Comparison of ENCODE assay signal across 9 cellular contexts in genomic region chr9:101465330-101465915, GRCh38. TPM values are rescaled to one million over a fixed set of nuclear protein-coding genes. Genes with fewer than 3 reads are reported as not detected.
DNase-seq lines count a peak whose midpoint lies in the region; ATAC-seq, FAIRE-seq and TF ChIP-seq lines count a peak whose summit lies in the region.
"Had no signal": no experiment of that assay in that cellular context is flagged by ENCODE, and none has a peak within 500 bp of the region (broad histone marks: within the 10 kb centered on the region; RNA-seq: fewer than 3 reads in every experiment).

No MANE protein-coding gene starts in this region.

- no TSS peak for BruUV-seq in endothelial cell of umbilical vein (replicated peaks; lab: Mats Ljungman, UMichigan)

- CTCF ChIA-PET in endothelial cell of umbilical vein (lab: Charles Lee), result interaction anchor here (1.1 to 1.6 kb wide), 3 partner anchors 16 to 64 kb away, joined by 3 to 7 read pairs (median 3); no protein-coding TSS in a partner anchor

- dilution Hi-C loops in endothelial cell of umbilical vein (cut with MboI; ENCODE audit: extremely low pct_ligation_motif_present, low sequenced_read_pairs), result no loop called here

- ATAC-seq in mucosa of descending colon (peak; percentile 99), HG02870 (IDR thresholded peaks at IDR 0.05; ENCODE audit: unreplicated experiment) (no peak), HG02759 (IDR thresholded peaks at IDR 0.05; ENCODE audit: unreplicated experiment) (no peak)

- POLR2A ChIA-PET in endothelial cell of umbilical vein (lab: Charles Lee), result no interaction called here

- no peaks in the 10 kb centered on the region for H3K79me2 ChIP-seq in OCI-LY3 (ENCODE audit: low read length)
- H3K79me2 ChIP-seq in endothelial cell of umbilical vein (ENCODE audit: control insufficient read depth, insufficient read depth, low read length), result no peaks in the 10 kb centered on the region

- FAIRE-seq in H54 (lab: Jason Lieb, UNC), result peak; percentile 99
- FAIRE-seq in endothelial cell of umbilical vein (lab: Jason Lieb, UNC), result no peak

- TF ChIP-seq CTCF in 22Rv1 (IDR thresholded peaks at IDR 0.05) (peak; percentile 72), OCI-LY3 (IDR thresholded peaks at IDR 0.05; ENCODE audit: low read depth, low read length) (peak; percentile 35), endothelial cell of umbilical vein (IDR thresholded peaks at IDR 0.05; ENCODE audit: extremely low read depth in 1 of 2, insufficient read depth in 1 of 2, low read depth in 1 of 2, low read length in 2 of 2) (peak in 1 of 2 donors; percentile 2), mucosa of descending colon (IDR thresholded peaks at IDR 0.05) (peak; percentile 22), GM10266 (IDR thresholded peaks at IDR 0.05; ENCODE audit: control insufficient read depth, insufficient read depth, low read depth, missing control alignments) (no peak)

- no peaks in the 10 kb centered on the region for H4K20me1 ChIP-seq in OCI-LY3 (ENCODE audit: insufficient read depth, low read length)
- H4K20me1 ChIP-seq in endothelial cell of umbilical vein (replicated peaks; ENCODE audit: control insufficient read depth, extremely low read depth, insufficient read depth, low read length), result no peaks in the 10 kb centered on the region

- peaks cover 3% of the 10 kb centered on the region; the same call in 1 of the 2 replicates for H3K27me3 ChIP-seq in OCI-LY3 (ENCODE audit: low read depth, low read length)
- no peaks in the 10 kb centered on the region for H3K27me3 ChIP-seq in endothelial cell of umbilical vein (ENCODE audit: control insufficient read depth in 2 of 2, insufficient read depth in 2 of 2, low read length in 2 of 2)

- H3K27ac ChIP-seq in 22Rv1 (no peak overlapping the region), OCI-LY3 (ENCODE audit: low read length) (no peak overlapping the region), endothelial cell of umbilical vein (ENCODE audit: insufficient read depth, low read depth, low read length) (no peak overlapping the region)

- H3K36me3 ChIP-seq in OCI-LY3 (replicated peaks; ENCODE audit: low read depth, low read length) (no peaks in the 10 kb centered on the region), endothelial cell of umbilical vein (ENCODE audit: control insufficient read depth in 2 of 2, extremely low read depth in 1 of 2, insufficient read depth in 2 of 2, low read length in 2 of 2) (no peaks in the 10 kb centered on the region), mucosa of descending colon (ENCODE audit: low read depth) (no peaks in the 10 kb centered on the region)

- intact Hi-C loops in endothelial cell of umbilical vein (cut with micrococcal nuclease) (no loop called here), mucosa of descending colon (cut with DNase I, micrococcal nuclease) (no loop called here)

- DNase-seq in H54 (ENCODE audit: insufficient read length, low spot score) (no peak), endothelial cell of umbilical vein (ENCODE audit: low read depth, low spot score) (peak; percentile 23), mucosa of descending colon (peak; percentile 77 to 92 (median 79)), GM10266 (ENCODE audit: extremely low spot score) (no peak)
- DNase-seq: activated naive CD8-positive, alpha-beta T cell treated with anti-CD3 and anti-CD28 coated beads, Interleukin-2, amount 10 ng/mL, durations not matched to agents 7 days and 5 days had no signal

- no peaks in the 10 kb centered on the region for H3K4me1 ChIP-seq in OCI-LY3 (ENCODE audit: low read length)
- no peaks in the 10 kb centered on the region for H3K4me1 ChIP-seq in endothelial cell of umbilical vein (ENCODE audit: control insufficient read depth, extremely low read depth, insufficient read depth, low read length)
- H3K4me1 ChIP-seq in mucosa of descending colon (ENCODE audit: low read depth), result no peaks in the 10 kb centered on the region

- no peak overlapping the region for H3K4me2 ChIP-seq in OCI-LY3 (ENCODE audit: low read length)
- no peak overlapping the region for H3K4me2 ChIP-seq in endothelial cell of umbilical vein (ENCODE audit: insufficient read depth, low read length)

- H3K4me3 ChIP-seq in OCI-LY3 (ENCODE audit: low read length) (no peak overlapping the region), endothelial cell of umbilical vein (replicated peaks in 1 of 3; ENCODE audit: insufficient read depth in 1 of 3, low read depth in 1 of 3, low read length in 3 of 3) (no peak overlapping the region), mucosa of descending colon (no peak overlapping the region)

- TF ChIP-seq POLR2A in H54 (IDR thresholded peaks at IDR 0.05; ENCODE audit: low read depth, low read length) (no peak), endothelial cell of umbilical vein (IDR thresholded peaks at IDR 0.05; ENCODE audit: low read depth, low read length) (no peak)

- no peaks in the 10 kb centered on the region for H3K9me1 ChIP-seq in endothelial cell of umbilical vein (replicated peaks; ENCODE audit: control insufficient read depth, extremely low read depth, insufficient read depth, low read length)

- H2AFZ ChIP-seq in OCI-LY3 (ENCODE audit: low read depth, low read length), result no peak overlapping the region
- H2AFZ ChIP-seq in endothelial cell of umbilical vein (ENCODE audit: low read depth, low read length), result no peak overlapping the region

- H3K9ac ChIP-seq in OCI-LY3 (ENCODE audit: low read length), result no peak overlapping the region
- no peak overlapping the region for H3K9ac ChIP-seq in endothelial cell of umbilical vein (replicated peaks; ENCODE audit: extremely low read depth, insufficient read depth, low read length)

- H3K9me3 ChIP-seq in OCI-LY3 (ENCODE audit: insufficient read depth, low read length) (no peaks in the 10 kb centered on the region), endothelial cell of umbilical vein (replicated peaks; ENCODE audit: control insufficient read depth, insufficient read depth, low read length) (no peaks in the 10 kb centered on the region), mucosa of descending colon (no peaks in the 10 kb centered on the region)

TF ChIP-seq in endothelial cell of umbilical vein, 7 proteins besides CTCF, POLR2A, EP300 and RAD21:
- TF ChIP-seq JUN (IDR thresholded peaks at IDR 0.05; ENCODE audit: borderline replicate concordance, insufficient read depth, insufficient read length, low read depth) (no peak), EZH2 (IDR thresholded peaks at IDR 0.05; ENCODE audit: borderline replicate concordance, low read depth, low read length, severe bottlenecking) (no peak), MYC (IDR thresholded peaks at IDR 0.05; ENCODE audit: low read depth, low read length) (no peak), GATA2 (IDR thresholded peaks at IDR 0.05; ENCODE audit: insufficient read depth, insufficient read length, low read depth, low read length) (no peak), POLR2AphosphoS5 (IDR thresholded peaks at IDR 0.05; ENCODE audit: insufficient read depth, low read depth, low read length) (no peak), FOS (IDR thresholded peaks at IDR 0.05; ENCODE audit: borderline replicate concordance, insufficient read depth, low read length) (no peak), MAX (IDR thresholded peaks at IDR 0.05; ENCODE audit: insufficient read depth, insufficient read length) (no peak)
TF ChIP-seq in endothelial cell of umbilical vein: peak in this region for 0.

RNA-seq across cellular contexts. Expression of gene ALDOB, which starts 29.8 kb away (rescaled TPM):
- total RNA-seq in endothelial cell of umbilical vein (not detected in 2 replicates), mucosa of descending colon (10 to 100 TPM in 1 of 3 donors, 1 to 10 TPM in 2; 1.6 to 13.8 (median 3.0) TPM)
- polyA plus RNA-seq in endothelial cell of umbilical vein, result not detected in 2 replicates
- polyA plus RNA-seq in endothelial cell of umbilical vein (2011; cell fraction: cytosol; rRNA removed), result not detected in 2 replicates
- not detected in 2 replicates for polyA plus RNA-seq in endothelial cell of umbilical vein (2011; cell fraction: nucleus; rRNA removed)
- polyA plus RNA-seq in endothelial cell of umbilical vein (2012), result not detected in 2 replicates
- not detected in 2 replicates for polyA minus RNA-seq in endothelial cell of umbilical vein
- polyA minus RNA-seq in endothelial cell of umbilical vein (2011; cell fraction: cytosol; rRNA and poly(A)+ RNA removed), result not detected
- not detected in 2 replicates for polyA minus RNA-seq in endothelial cell of umbilical vein (2011; cell fraction: nucleus; rRNA and poly(A)+ RNA removed)
- total RNA-seq: activated naive CD8-positive, alpha-beta T cell treated with anti-CD3 and anti-CD28 coated beads, Interleukin-2, amount 10 ng/mL, durations not matched to agents 7 days and 5 days had no signal

Comparison
In these comparisons a context has a peak if more than half of its experiments do, and no peak if none do; other contexts are left out.
1. DNase-seq: peak in endothelial cell of umbilical vein (single experiment) and mucosa of descending colon (3 of 3); none in H54 (single experiment) and GM10266 (single experiment).